20 cellular contexts compared by ENCODE assay signal in genomic region chr7:148993193-148993592, GRCh38. TPM values are rescaled to one million over a fixed set of nuclear protein-coding genes. Genes with fewer than 3 reads are reported as not detected.
DNase-seq lines count a peak whose midpoint lies in the region; ATAC-seq, FAIRE-seq and TF ChIP-seq lines count a peak whose summit lies in the region.
"Had no signal": no experiment of that assay in that cellular context is flagged by ENCODE, and none has a peak within 500 bp of the region (broad histone marks: within the 10 kb centered on the region; RNA-seq: fewer than 3 reads in every experiment).

No MANE protein-coding gene starts in this region.

- H3K23me2 ChIP-seq in H1 (ENCODE audit: low read depth, low read length): no peaks in the 10 kb centered on the region

- no peak overlapping the region for H3K27ac Mint-ChIP-seq in natural killer cell treated with Interleukin-12 subunit alpha and Interleukin-12 subunit beta and Interleukin-15 and Interleukin-18, amount 100 ng/mL, for 72 hours
- no peak overlapping the region for H3K27ac Mint-ChIP-seq in natural killer cell
- H3K27ac Mint-ChIP-seq: GM23338, HFFc6 had no signal

- WGBS in H1 (ENCODE audit: extremely low coverage in 1 of 2, insufficient coverage in 1 of 2, insufficient read length in 1 of 2, insufficient replicate concordance in 2 of 2, low coverage in 1 of 2, low lambda C conversion rate in 2 of 2, missing lambda C conversion rate in 1 of 2), 2 experiments: 91% methylated on average over 8 of the region's 8 CpGs; no CpG with 5 or more reads in 1 of the 2 experiments
- WGBS in mesenchymal stem cell: 93% methylated on average over 8 of the region's 8 CpGs

- TF ChIP-seq CTCF in natural killer cell (IDR thresholded peaks at IDR 0.05) (no peak), H1 (IDR thresholded peaks at IDR 0.05; ENCODE audit: control extremely low read depth in 1 of 3, insufficient read depth in 1 of 3, low read depth in 1 of 3, low read length in 3 of 3) (no peak)

- H2BK20ac ChIP-seq in H1 (ENCODE audit: low read length): no peak overlapping the region

- TF ChIP-seq EP300 in H1 (IDR thresholded peaks at IDR 0.05; ENCODE audit: borderline replicate concordance in 1 of 2, low read depth in 2 of 2, low read length in 2 of 2): no peak

- no peak overlapping the region for H3K4ac ChIP-seq in H1 (replicated peaks; ENCODE audit: insufficient read length, low read depth, low read length)
- no peak overlapping the region for H3K4ac ChIP-seq in mesenchymal stem cell (ENCODE audit: low read depth in 1 of 2, low read length in 2 of 2)

- H3K27me3 Mint-ChIP-seq in natural killer cell treated with Interleukin-12 subunit alpha and Interleukin-12 subunit beta and Interleukin-15 and Interleukin-18, amount 100 ng/mL, for 72 hours: peaks cover 0 to 2% of the 10 kb centered on the region in 2 donors
- H3K27me3 Mint-ChIP-seq in natural killer cell (ENCODE audit: low read depth in 2 of 2): no peaks in the 10 kb centered on the region
- H3K27me3 Mint-ChIP-seq: CD4-positive, alpha-beta memory T cell had no signal

- H2BK5ac ChIP-seq in H1 (ENCODE audit: low read depth, low read length) (no peak overlapping the region), mesenchymal stem cell (ENCODE audit: low read depth, low read length, poor library complexity, severe bottlenecking) (no peak overlapping the region)

- peak; percentile 49 for DNase-seq in natural killer cell treated with Interleukin-12 subunit alpha and Interleukin-12 subunit beta and Interleukin-15 and Interleukin-18, amount 100 ng/mL, for 72 hours (ENCODE audit: low spot score)
- DNase-seq in natural killer cell: no peak
- DNase-seq in H1 (ENCODE audit: low read depth in 1 of 2, low spot score in 2 of 2): no peak
- DNase-seq in mesenchymal stem cell: no peak
- peak; percentile 38 for DNase-seq in posterior vena cava (ENCODE audit: low spot score)
- DNase-seq in activated CD8-positive, alpha-beta memory T cell treated with anti-CD3 and anti-CD28 coated beads, Interleukin-2, amount 50 U/mL, for 48 hours: no peak
- DNase-seq in DMS153 treated with DMSO at 0.1 percent for 48 hours (lab: John Stamatoyannopoulos, UW; ENCODE audit: unreplicated experiment): no peak
- no peak for DNase-seq in amniotic stem cell (lab: John Stamatoyannopoulos, UW)
- DNase-seq: C1 segment of cervical spinal cord; Caco-2; CD4-positive, alpha-beta memory T cell; DMS153; DMS79; EL; GDM1; HFFc6 had no signal

- H3K27me3 ChIP-seq in H1 (replicated peaks in 1 of 4; ENCODE audit: control insufficient read depth in 3 of 4, extremely low read depth in 1 of 4, insufficient read depth in 3 of 4, low read length in 3 of 4): no peaks in the 10 kb centered on the region
- peaks cover 0 to 2% of the 10 kb centered on the region in 2 experiments for H3K27me3 ChIP-seq in mesenchymal stem cell (ENCODE audit: control insufficient read depth in 1 of 2, insufficient read depth in 1 of 2, low read length in 2 of 2)

- H2AK5ac ChIP-seq in H1 (ENCODE audit: low read depth, low read length) (no peak overlapping the region), mesenchymal stem cell (ENCODE audit: low read length, severe bottlenecking) (no peak overlapping the region)

- H3K4me1 ChIP-seq in H1 (replicated peaks in 1 of 4; ENCODE audit: control insufficient read depth in 3 of 4, insufficient read depth in 4 of 4, low read length in 3 of 4) (peaks cover 0 to 4% (median 2%) of the 10 kb centered on the region in 4 experiments; a peak in 3 of 7 replicates), mesenchymal stem cell (ENCODE audit: control insufficient read depth, insufficient read depth, low read depth, low read length) (peaks cover 3% of the 10 kb centered on the region)

- ATAC-seq in natural killer cell treated with Interleukin-12 subunit alpha and Interleukin-12 subunit beta and Interleukin-15 and Interleukin-18, amount 100 ng/mL, for 72 hours: peak in 1 of 2 donors; percentile 31
- no peak for ATAC-seq in natural killer cell
- ATAC-seq: GM12878, GM23338 had no signal

- H2BK15ac ChIP-seq in H1 (ENCODE audit: low read length) (no peak overlapping the region), mesenchymal stem cell (ENCODE audit: low read depth, poor library complexity, severe bottlenecking) (no peak overlapping the region)

- H3K14ac ChIP-seq in H1 (ENCODE audit: insufficient read length) (no peak overlapping the region), mesenchymal stem cell (ENCODE audit: low read length in 2 of 2) (no peak overlapping the region)

- no peaks in the 10 kb centered on the region for H3K79me2 ChIP-seq in H1 (ENCODE audit: control insufficient read depth in 1 of 2, insufficient read depth in 2 of 2, low read length in 2 of 2)

- H4K5ac ChIP-seq in H1 (ENCODE audit: insufficient read length, low read depth, low read length): no peak overlapping the region

- no peaks in the 10 kb centered on the region; a peak in 1 of 4 replicates for H3K9me3 ChIP-seq in H1 (ENCODE audit: insufficient read depth in 2 of 2, low read depth in 1 of 2, low read length in 1 of 2)
- H3K9me3 ChIP-seq in mesenchymal stem cell (ENCODE audit: control insufficient read depth, low read length): no peaks in the 10 kb centered on the region
- H3K9me3 ChIP-seq: Caco-2, HAP-1 had no signal

- FAIRE-seq in H1 (lab: Jason Lieb, UNC): no peak
- FAIRE-seq: GM12878, H54 had no signal

- H2BK120ac ChIP-seq in H1 (replicated peaks; ENCODE audit: low read depth, low read length) (no peak overlapping the region), mesenchymal stem cell (ENCODE audit: low read depth, low read length) (no peak overlapping the region)

- H3K4me2 ChIP-seq in H1 (ENCODE audit: insufficient read depth in 1 of 2, low read depth in 2 of 2, low read length in 2 of 2) (no peak overlapping the region), mesenchymal stem cell (ENCODE audit: low read length, poor library complexity, severe bottlenecking) (no peak overlapping the region)
- H3K4me2 ChIP-seq: GM23338 had no signal

- H3K9ac ChIP-seq in H1 (replicated peaks in 1 of 4; ENCODE audit: extremely low read depth in 1 of 4, low read depth in 3 of 4, low read length in 3 of 4): no peak overlapping the region
- no peak overlapping the region for H3K9ac ChIP-seq in mesenchymal stem cell (ENCODE audit: low read length)

- H4K8ac ChIP-seq in H1 (ENCODE audit: extremely low read depth, insufficient read depth, low read length) (no peak overlapping the region), mesenchymal stem cell (ENCODE audit: low read length) (no peak overlapping the region)

- TF ChIP-seq RAD21 in H1 (IDR thresholded peaks at IDR 0.05 in 1 of 2, conservative IDR thresholded peaks at IDR 0.05 in 1 of 2; ENCODE audit: low read depth in 2 of 2, low read length in 2 of 2): no peak

- H3K79me1 ChIP-seq in H1 (ENCODE audit: low read depth, low read length): no peaks in the 10 kb centered on the region
- H3K79me1 ChIP-seq in mesenchymal stem cell (replicated peaks; ENCODE audit: low read length, poor library complexity, severe bottlenecking): no peaks in the 10 kb centered on the region

- H3K4me3 ChIP-seq in H1 (ENCODE audit: extremely low read depth in 1 of 4, insufficient read depth in 2 of 4, low read depth in 3 of 4, low read length in 4 of 4) (no peak overlapping the region), mesenchymal stem cell (ENCODE audit: insufficient read depth in 1 of 2, low read depth in 1 of 2, low read length in 2 of 2) (no peak overlapping the region)
- H3K4me3 ChIP-seq: GM12878, GM23338, HAP-1 had no signal

- POLR2A ChIA-PET in H1 (lab: Charles Lee; ENCODE audit: partially characterized antibody): interaction anchor here (0.6 to 1.2 kb wide), 4 partner anchors 10 to 157 kb away, joined by 3 to 7 read pairs (median 4); no protein-coding TSS in a partner anchor

- H2BK12ac ChIP-seq in H1 (ENCODE audit: low read depth, low read length): 0 out of 2 replicates have a peak overlapping the region, but pooled peaks have one; percentile 23
- H2BK12ac ChIP-seq in mesenchymal stem cell (ENCODE audit: low read length in 2 of 2): no peak overlapping the region

- H3K4me3 Mint-ChIP-seq in natural killer cell treated with Interleukin-12 subunit alpha and Interleukin-12 subunit beta and Interleukin-15 and Interleukin-18, amount 100 ng/mL, for 72 hours: no peak overlapping the region
- H3K4me3 Mint-ChIP-seq in natural killer cell: no peak overlapping the region
- H3K4me3 Mint-ChIP-seq: CD4-positive, alpha-beta memory T cell; GM23338; HFFc6 had no signal

- no peak overlapping the region for H3K56ac ChIP-seq in H1 (replicated peaks; ENCODE audit: insufficient read length, low read depth, low read length)

- no peak overlapping the region for H3K27ac ChIP-seq in H1 (ENCODE audit: low read depth, low read length)
- no peak overlapping the region for H3K27ac ChIP-seq in mesenchymal stem cell (ENCODE audit: low read length, poor library complexity, severe bottlenecking)

- no peak overlapping the region for H2AFZ ChIP-seq in H1 (ENCODE audit: low read length)
- no peak overlapping the region for H2AFZ ChIP-seq in mesenchymal stem cell (ENCODE audit: low read depth, low read length)
- H2AFZ ChIP-seq: GM23338 had no signal

- intact Hi-C loops in natural killer cell (cut with micrococcal nuclease): no loop called here
- intact Hi-C loops in posterior vena cava (cut with DNase I): loop anchor here in 1 of 2 donors (5.0 kb wide), 1 partner anchor 1879 kb away; no protein-coding TSS in a partner anchor

- CTCF ChIA-PET in H1 (lab: Charles Lee; ENCODE audit: partially characterized antibody): interaction anchor here (0.9 to 7.7 kb wide), 2 partner anchors 9 to 13 kb away, joined by 3 to 56 read pairs; no protein-coding TSS in a partner anchor

- no peaks in the 10 kb centered on the region for H4K20me1 ChIP-seq in H1 (replicated peaks in 1 of 2; ENCODE audit: control insufficient read depth in 1 of 2, insufficient read depth in 2 of 2, low read length in 2 of 2)

- H3K18ac ChIP-seq in H1 (ENCODE audit: extremely low read depth, low read length) (no peak overlapping the region), mesenchymal stem cell (ENCODE audit: low read depth in 1 of 2, low read length in 2 of 2) (no peak overlapping the region)

- H3K4me1 Mint-ChIP-seq in natural killer cell treated with Interleukin-12 subunit alpha and Interleukin-12 subunit beta and Interleukin-15 and Interleukin-18, amount 100 ng/mL, for 72 hours (ENCODE audit: low read depth in 2 of 2): peaks cover 2 to 5% of the 10 kb centered on the region in 2 donors
- H3K4me1 Mint-ChIP-seq in natural killer cell: peaks cover 3% of the 10 kb centered on the region in 2 donors

- H3K36me3 ChIP-seq in H1 (ENCODE audit: control insufficient read depth in 2 of 4, insufficient read depth in 4 of 4, low read length in 3 of 4) (no peaks in the 10 kb centered on the region), mesenchymal stem cell (ENCODE audit: control insufficient read depth in 1 of 2, insufficient read depth in 2 of 2, low read depth in 1 of 2, low read length in 2 of 2) (no peaks in the 10 kb centered on the region)
- H3K36me3 ChIP-seq: HAP-1 had no signal

- H3K23ac ChIP-seq in H1 (ENCODE audit: insufficient read length) (no peak overlapping the region), mesenchymal stem cell (ENCODE audit: low read length in 2 of 2) (no peak overlapping the region)

- no peak for TF ChIP-seq POLR2A in H1 (IDR thresholded peaks at IDR 0.05; ENCODE audit: control extremely low read depth in 1 of 2, low read depth in 2 of 2, low read length in 2 of 2)

- H4K91ac ChIP-seq in H1 (replicated peaks; ENCODE audit: insufficient read length, low read length): no peak overlapping the region
- peak overlapping the region; percentile 50 for H4K91ac ChIP-seq in mesenchymal stem cell (ENCODE audit: low read length)

- no peaks in the 10 kb centered on the region for H3K36me3 Mint-ChIP-seq in natural killer cell treated with Interleukin-12 subunit alpha and Interleukin-12 subunit beta and Interleukin-15 and Interleukin-18, amount 100 ng/mL, for 72 hours
- H3K36me3 Mint-ChIP-seq in natural killer cell: no peaks in the 10 kb centered on the region
- H3K36me3 Mint-ChIP-seq: CD4-positive, alpha-beta memory T cell had no signal

- no peaks in the 10 kb centered on the region for H3K9me3 Mint-ChIP-seq in natural killer cell treated with Interleukin-12 subunit alpha and Interleukin-12 subunit beta and Interleukin-15 and Interleukin-18, amount 100 ng/mL, for 72 hours
- H3K9me3 Mint-ChIP-seq in natural killer cell: no peaks in the 10 kb centered on the region
- H3K9me3 Mint-ChIP-seq: CD4-positive, alpha-beta memory T cell; HFFc6 had no signal

RNA-seq across cellular contexts. Expression of gene PDIA4, which starts 35.1 kb away (rescaled TPM):
- 100 to 1,000 TPM; 141 to 159 TPM for total RNA-seq in natural killer cell treated with Interleukin-12 subunit alpha and Interleukin-12 subunit beta and Interleukin-15 and Interleukin-18, amount 100 ng/mL, for 72 hours
- total RNA-seq in natural killer cell: 10 to 100 TPM; 54.0 to 82.0 (median 62.7) TPM
- 303 and 308 TPM in 2 replicates for total RNA-seq in H1 (2021; fragmentation: NEBNext Ultra II Directional; extraction: Animal tissue kit (Norgen Biotek cat#: 25700))
- polyA plus RNA-seq in H1 (2011; rRNA removed): 108 and 119 TPM in 2 replicates
- 165 TPM for polyA plus RNA-seq in H1 (2011; cell fraction: cytosol; rRNA removed)
- polyA plus RNA-seq in H1 (2011; cell fraction: nucleus; rRNA removed): 160 TPM
- 233 to 316 TPM (median 241 TPM) in 4 replicates for polyA plus RNA-seq in H1 (2012, experiment 1 of 2)
- polyA plus RNA-seq in H1 (2012, experiment 2 of 2): 221 TPM
- polyA plus RNA-seq in H1 (2013, experiment 1 of 2): 431 TPM
- 436 TPM for polyA plus RNA-seq in H1 (2013, experiment 2 of 2)
- 153 and 168 TPM in 2 replicates for polyA minus RNA-seq in H1 (2011; rRNA and poly(A)+ RNA removed)
- 109 TPM for polyA minus RNA-seq in H1 (2011; cell fraction: cytosol; rRNA and poly(A)+ RNA removed)
- 62.8 TPM for polyA minus RNA-seq in H1 (2011; cell fraction: nucleus; rRNA and poly(A)+ RNA removed)
- 239 TPM for polyA plus RNA-seq in mesenchymal stem cell (2013, experiment 1 of 2)
- polyA plus RNA-seq in mesenchymal stem cell (2013, experiment 2 of 2): 246 TPM
- 100 to 1,000 TPM in 1 of 2 donors, 10 to 100 TPM in 1; 64.8 to 117 TPM for total RNA-seq in posterior vena cava

Comparison
In these comparisons a context has a peak if more than half of its experiments do, and no peak if none do; other contexts are left out.
1. DNase-seq: peak in natural killer cell treated with Interleukin-12 subunit alpha and Interleukin-12 subunit beta and Interleukin-15 and Interleukin-18, amount 100 ng/mL, for 72 hours (single experiment) and posterior vena cava (single experiment); none in natural killer cell (single experiment), H1 (0 of 2), mesenchymal stem cell (single experiment), activated CD8-positive, alpha-beta memory T cell treated with anti-CD3 and anti-CD28 coated beads, Interleukin-2, amount 50 U/mL, for 48 hours (single experiment), DMS153 treated with DMSO at 0.1 percent for 48 hours (single experiment) and amniotic stem cell (single experiment).